Comparison of ENCODE assay signal across 12 cellular contexts in genomic region chr5:110258460-110258859, GRCh38.
DNase-seq lines count a peak whose midpoint lies in the region; ATAC-seq and TF ChIP-seq lines count a peak whose summit lies in the region.
"Had no signal": no experiment of that assay in that cellular context is flagged by ENCODE, and none has a peak within 500 bp of the region (broad histone marks: within the 10 kb centered on the region; RNA-seq: fewer than 3 reads in every experiment).

No MANE protein-coding gene starts in this region.

- H3K4me1 Mint-ChIP-seq in CD4-positive, alpha-beta T cell (ENCODE audit: low read depth), result no peaks in the 10 kb centered on the region

- no peak overlapping the region for H3K4me3 Mint-ChIP-seq in CD4-positive, alpha-beta T cell

- no peaks in the 10 kb centered on the region for H3K27me3 Mint-ChIP-seq in CD4-positive, alpha-beta T cell

- H3K27me3 ChIP-seq in DND-41 (ENCODE audit: insufficient read depth, low read length, poor library complexity), result no peaks in the 10 kb centered on the region
- peaks cover 2% of the 10 kb centered on the region for H3K27me3 ChIP-seq in mammary epithelial cell (ENCODE audit: insufficient read depth, low read length)
- H3K27me3 ChIP-seq in neuron (ENCODE audit: insufficient read depth, low read length), result no peaks in the 10 kb centered on the region
- no peaks in the 10 kb centered on the region for H3K27me3 ChIP-seq in CD4-positive, alpha-beta T cell (ENCODE audit: control insufficient read depth, insufficient read depth, low read length)
- H3K27me3 ChIP-seq: heart right ventricle had no signal

- BruUV-seq in mammary epithelial cell (replicated peaks; lab: Mats Ljungman, UMichigan), result no TSS peak

- ATAC-seq in DND-41 (ENCODE audit: insufficient read depth, low read depth), result peak; percentile 24; the same call in 2 of the 3 replicates
- ATAC-seq in left cardiac atrium, result no peak
- ATAC-seq in CD4-positive, alpha-beta T cell (ENCODE audit: poor library complexity), result no peak

- WGBS in mammary epithelial cell (ENCODE audit: low coverage, missing lambda C conversion rate), result 84% methylated on average over 2 of the region's 2 CpGs

- H3K36me3 ChIP-seq in DND-41 (ENCODE audit: insufficient read depth, low read length) (no peaks in the 10 kb centered on the region), mammary epithelial cell (ENCODE audit: insufficient read depth, low read length) (no peaks in the 10 kb centered on the region), neuron (ENCODE audit: insufficient read depth, low read length) (no peaks in the 10 kb centered on the region)
- H3K36me3 ChIP-seq: heart right ventricle had no signal

- CTCF ChIA-PET in mammary epithelial cell (lab: Charles Lee; ENCODE audit: low non-redundant PET), result no interaction called here
- CTCF ChIA-PET in CD4-positive, alpha-beta T cell (lab: Charles Lee), result no interaction called here

- in situ Hi-C loops in mammary epithelial cell (cut with MboI; ENCODE audit: low sequenced_read_pairs in 2 of 2), result no loop called here

- POLR2A ChIA-PET in CD4-positive, alpha-beta T cell (lab: Charles Lee), result no interaction called here

- H3K27ac ChIP-seq in DND-41 (ENCODE audit: low read length), result no peak overlapping the region
- H3K27ac ChIP-seq in mammary epithelial cell (ENCODE audit: insufficient read depth, low read depth, low read length), result no peak overlapping the region
- no peak overlapping the region for H3K27ac ChIP-seq in CD4-positive, alpha-beta T cell (ENCODE audit: low read depth, low read length)
- H3K27ac ChIP-seq: heart right ventricle, parathyroid adenoma had no signal

- H3K27ac Mint-ChIP-seq in CD4-positive, alpha-beta T cell, result no peak overlapping the region

- dilution Hi-C loops in mammary epithelial cell (cut with HindIII; ENCODE audit: low sequenced_read_pairs), result no loop called here

- H3K4me2 ChIP-seq in DND-41 (ENCODE audit: insufficient read depth, low read length) (no peak overlapping the region), mammary epithelial cell (ENCODE audit: insufficient read depth, low read depth, low read length) (no peak overlapping the region)

- H3K4me3 ChIP-seq in DND-41 (ENCODE audit: low read depth in 1 of 2, low read length in 2 of 2) (no peak overlapping the region), mammary epithelial cell (replicated peaks in 1 of 3; ENCODE audit: insufficient read depth in 1 of 3, low read depth in 2 of 3, low read length in 3 of 3) (no peak overlapping the region), neuron (ENCODE audit: low read length) (peak overlapping the region; percentile 56)
- H3K4me3 ChIP-seq: heart right ventricle had no signal

- H3K36me3 Mint-ChIP-seq in CD4-positive, alpha-beta T cell (ENCODE audit: low read depth), result no peaks in the 10 kb centered on the region

- H2AFZ ChIP-seq in DND-41 (ENCODE audit: low read depth, low read length) (peak overlapping the region; percentile 22; the same call in 1 of the 2 replicates), mammary epithelial cell (ENCODE audit: low read depth, low read length) (no peak overlapping the region), neuron (ENCODE audit: low read depth, low read length) (no peak overlapping the region)
- H2AFZ ChIP-seq: parathyroid adenoma had no signal

- intact Hi-C loops in mammary epithelial cell (cut with micrococcal nuclease) (loop anchor here (10.0 kb wide), 1 partner anchor 214 kb away; no protein-coding TSS in a partner anchor), left cardiac atrium (cut with DNase I) (no loop called here)
- intact Hi-C loops in CD4-positive, alpha-beta T cell (cut with DNase I, micrococcal nuclease), result no loop called here

- H3K4me1 ChIP-seq in DND-41 (ENCODE audit: insufficient read depth, low read length), result no peaks in the 10 kb centered on the region
- H3K4me1 ChIP-seq in mammary epithelial cell (ENCODE audit: insufficient read depth, low read length), result no peaks in the 10 kb centered on the region
- H3K4me1 ChIP-seq in neuron (ENCODE audit: insufficient read depth, low read length), result peaks cover 39% of the 10 kb centered on the region
- H3K4me1 ChIP-seq: heart right ventricle, parathyroid adenoma had no signal

- H3K79me2 ChIP-seq in DND-41 (ENCODE audit: insufficient read depth, low read length) (no peaks in the 10 kb centered on the region), mammary epithelial cell (ENCODE audit: insufficient read depth, low read length) (no peaks in the 10 kb centered on the region)
- H3K79me2 ChIP-seq: parathyroid adenoma had no signal

- H3K9me3 Mint-ChIP-seq in CD4-positive, alpha-beta T cell, result no peaks in the 10 kb centered on the region

- TF ChIP-seq CTCF in DND-41 (IDR thresholded peaks at IDR 0.05; ENCODE audit: borderline replicate concordance, extremely low read depth, low read length, poor library complexity, severe bottlenecking) (no peak), mammary epithelial cell (conservative IDR thresholded peaks at IDR 0.05 in 1 of 2, IDR thresholded peaks at IDR 0.05 in 1 of 2; ENCODE audit: extremely low read depth in 1 of 2, insufficient read depth in 1 of 2, low read depth in 1 of 2, low read length in 2 of 2) (no peak)
- no peak for TF ChIP-seq CTCF in CD4-positive, alpha-beta T cell (IDR thresholded peaks at IDR 0.05)

- no peaks in the 10 kb centered on the region for H3K9me3 ChIP-seq in DND-41 (ENCODE audit: insufficient read depth, low read length, severe bottlenecking)
- H3K9me3 ChIP-seq in mammary epithelial cell (replicated peaks; ENCODE audit: insufficient read depth, low read length), result no peaks in the 10 kb centered on the region
- no peaks in the 10 kb centered on the region for H3K9me3 ChIP-seq in neuron (ENCODE audit: low read length)
- no peaks in the 10 kb centered on the region for H3K9me3 ChIP-seq in CD4-positive, alpha-beta T cell (ENCODE audit: control insufficient read depth, low read length)
- H3K9me3 ChIP-seq: heart right ventricle had no signal

- no peaks in the 10 kb centered on the region for H4K20me1 ChIP-seq in DND-41 (ENCODE audit: insufficient read depth, low read length)
- no peaks in the 10 kb centered on the region for H4K20me1 ChIP-seq in mammary epithelial cell (ENCODE audit: insufficient read depth, low read length)

- H3K9ac ChIP-seq in DND-41 (ENCODE audit: low read depth, low read length) (no peak overlapping the region), mammary epithelial cell (ENCODE audit: insufficient read depth, low read length) (no peak overlapping the region)
- H3K9ac ChIP-seq: parathyroid adenoma had no signal

- no peak for DNase-seq in DND-41
- DNase-seq in NCI-H1694 treated with DMSO at 0.1 percent for 48 hours (lab: John Stamatoyannopoulos, UW), result peak; percentile 56
- peak; percentile 44 for DNase-seq in mammary epithelial cell
- DNase-seq in NCI-H748 treated with DMSO at 0.1 percent for 48 hours (lab: John Stamatoyannopoulos, UW), result no peak
- DNase-seq in midbrain (lab: John Stamatoyannopoulos, UW), result no peak
- DNase-seq in left cardiac atrium, result no peak
- DNase-seq in CD4-positive, alpha-beta T cell, result no peak
- DNase-seq: activated CD4-positive, alpha-beta T cell treated with anti-CD3 and anti-CD28 coated beads for 1 hour; heart right ventricle; stimulated activated CD8-positive, alpha-beta memory T cell treated with anti-CD3 and anti-CD28 coated beads, Interleukin-4, amount 100 ng/mL, for 48 hours had no signal

Comparison
In these comparisons a context has a peak if more than half of its experiments do, and no peak if none do; other contexts are left out.
1. DNase-seq: peak in NCI-H1694 treated with DMSO at 0.1 percent for 48 hours (single experiment) and mammary epithelial cell (single experiment); none in DND-41 (single experiment), NCI-H748 treated with DMSO at 0.1 percent for 48 hours (single experiment), midbrain (single experiment), left cardiac atrium (single experiment) and CD4-positive, alpha-beta T cell (0 of 10).